17 cellular contexts compared by ENCODE assay signal in genomic region chr15:42421376-42421775, GRCh38.
DNase-seq lines count a peak whose midpoint lies in the region; ATAC-seq and TF ChIP-seq lines count a peak whose summit lies in the region.
"Had no signal": no experiment of that assay in that cellular context is flagged by ENCODE, and none has a peak within 500 bp of the region (broad histone marks: within the 10 kb centered on the region; RNA-seq: fewer than 3 reads in every experiment).

No MANE protein-coding gene starts in this region.

- H3K27ac ChIP-seq in right atrium auricular region (peak overlapping the region in 1 of 2 donors; percentile 40), skeletal muscle tissue (ENCODE audit: low read depth, low read length) (peak overlapping the region; percentile 87)
- H3K27ac ChIP-seq: 22Rv1, BLaER1 had no signal

- H3K9me3 ChIP-seq in right atrium auricular region: no peaks in the 10 kb centered on the region
- no peaks in the 10 kb centered on the region for H3K9me3 ChIP-seq in skeletal muscle tissue (ENCODE audit: control insufficient read depth in 3 of 3, low read length in 3 of 3)
- H3K9me3 ChIP-seq: BLaER1, Caco-2 had no signal

- no peaks in the 10 kb centered on the region for H3K27me3 ChIP-seq in right atrium auricular region
- H3K27me3 ChIP-seq in skeletal muscle tissue (ENCODE audit: control insufficient read depth in 3 of 3, insufficient read depth in 3 of 3, low read length in 3 of 3): no peaks in the 10 kb centered on the region
- H3K27me3 ChIP-seq: BLaER1 had no signal

- peak; percentile 53 to 68 for ATAC-seq in left cardiac atrium

- H3K4me3 Mint-ChIP-seq in activated T-cell treated with anti-CD3 and anti-CD28 coated beads, Interleukin-2, amount 50 U/mL, for 24 hours: no peak overlapping the region
- H3K4me3 Mint-ChIP-seq: CD8-positive, alpha-beta memory T cell; HFFc6 had no signal

- no peak for DNase-seq in activated T-cell treated with anti-CD3 and anti-CD28 coated beads, Interleukin-2, amount 50 U/mL, for 24 hours
- DNase-seq in activated T-cell treated with anti-CD3 and anti-CD28 coated beads, Interleukin-2, amount 50 U/mL, for 1 hour: no peak
- no peak for DNase-seq in left cardiac atrium
- DNase-seq in right atrium auricular region (ENCODE audit: low spot score): no peak
- DNase-seq in stimulated activated naive CD4-positive, alpha-beta T cell treated with Interleukin-2 at 50 U/mL for 16 hours (lab: John Stamatoyannopoulos, UW): no peak
- DNase-seq in GM19238 (ENCODE audit: insufficient read length, low spot score): no peak
- DNase-seq in germinal center (ENCODE audit: low spot score): no peak
- DNase-seq: AML-193; Caco-2; CD8-positive, alpha-beta memory T cell; DND-41; GDM1; HCEC 1CT; HFFc6 had no signal

- no peak overlapping the region for H3K4me3 ChIP-seq in right atrium auricular region
- no peak overlapping the region for H3K4me3 ChIP-seq in skeletal muscle tissue (ENCODE audit: low read length in 3 of 3)
- H3K4me3 ChIP-seq: BLaER1 had no signal

- H3K9ac ChIP-seq in skeletal muscle tissue (ENCODE audit: low read depth in 1 of 3, low read length in 3 of 3): peak overlapping the region; percentile 12 to 61 (median 46)
- H3K9ac ChIP-seq: BLaER1 had no signal

- H3K36me3 ChIP-seq in right atrium auricular region: peaks cover 99% of the 10 kb centered on the region
- H3K36me3 ChIP-seq in skeletal muscle tissue (ENCODE audit: control insufficient read depth in 3 of 3, insufficient read depth in 3 of 3, low read length in 3 of 3): peaks cover 33 to 81% (median 59%) of the 10 kb centered on the region in 3 donors

- H3K36me3 Mint-ChIP-seq in activated T-cell treated with anti-CD3 and anti-CD28 coated beads, Interleukin-2, amount 50 U/mL, for 24 hours (ENCODE audit: low read depth): peaks cover 94% of the 10 kb centered on the region

- H3K4me1 ChIP-seq in right atrium auricular region (no peaks in the 10 kb centered on the region), skeletal muscle tissue (ENCODE audit: control insufficient read depth in 3 of 3, insufficient read depth in 3 of 3, low read length in 3 of 3) (peaks cover 23 to 31% (median 28%) of the 10 kb centered on the region in 3 donors)
- H3K4me1 ChIP-seq: BLaER1, Caco-2 had no signal

- no peak for TF ChIP-seq CTCF in right atrium auricular region (IDR thresholded peaks at IDR 0.05)

- no peaks in the 10 kb centered on the region for H3K4me1 Mint-ChIP-seq in activated T-cell treated with anti-CD3 and anti-CD28 coated beads, Interleukin-2, amount 50 U/mL, for 24 hours (ENCODE audit: low read depth)
- H3K4me1 Mint-ChIP-seq: CD8-positive, alpha-beta memory T cell had no signal

- intact Hi-C loops in left cardiac atrium (cut with DNase I): no loop called here

- no peaks in the 10 kb centered on the region for H3K27me3 Mint-ChIP-seq in activated T-cell treated with anti-CD3 and anti-CD28 coated beads, Interleukin-2, amount 50 U/mL, for 24 hours
- H3K27me3 Mint-ChIP-seq: CD8-positive, alpha-beta memory T cell had no signal

- peak overlapping the region; percentile 16 for H3K27ac Mint-ChIP-seq in activated T-cell treated with anti-CD3 and anti-CD28 coated beads, Interleukin-2, amount 50 U/mL, for 24 hours
- H3K27ac Mint-ChIP-seq: HFFc6 had no signal

- no peaks in the 10 kb centered on the region for H3K9me3 Mint-ChIP-seq in activated T-cell treated with anti-CD3 and anti-CD28 coated beads, Interleukin-2, amount 50 U/mL, for 24 hours
- H3K9me3 Mint-ChIP-seq: CD8-positive, alpha-beta memory T cell; HFFc6 had no signal
